2 cellular contexts compared by ENCODE assay signal in the genomic region with DNA sequence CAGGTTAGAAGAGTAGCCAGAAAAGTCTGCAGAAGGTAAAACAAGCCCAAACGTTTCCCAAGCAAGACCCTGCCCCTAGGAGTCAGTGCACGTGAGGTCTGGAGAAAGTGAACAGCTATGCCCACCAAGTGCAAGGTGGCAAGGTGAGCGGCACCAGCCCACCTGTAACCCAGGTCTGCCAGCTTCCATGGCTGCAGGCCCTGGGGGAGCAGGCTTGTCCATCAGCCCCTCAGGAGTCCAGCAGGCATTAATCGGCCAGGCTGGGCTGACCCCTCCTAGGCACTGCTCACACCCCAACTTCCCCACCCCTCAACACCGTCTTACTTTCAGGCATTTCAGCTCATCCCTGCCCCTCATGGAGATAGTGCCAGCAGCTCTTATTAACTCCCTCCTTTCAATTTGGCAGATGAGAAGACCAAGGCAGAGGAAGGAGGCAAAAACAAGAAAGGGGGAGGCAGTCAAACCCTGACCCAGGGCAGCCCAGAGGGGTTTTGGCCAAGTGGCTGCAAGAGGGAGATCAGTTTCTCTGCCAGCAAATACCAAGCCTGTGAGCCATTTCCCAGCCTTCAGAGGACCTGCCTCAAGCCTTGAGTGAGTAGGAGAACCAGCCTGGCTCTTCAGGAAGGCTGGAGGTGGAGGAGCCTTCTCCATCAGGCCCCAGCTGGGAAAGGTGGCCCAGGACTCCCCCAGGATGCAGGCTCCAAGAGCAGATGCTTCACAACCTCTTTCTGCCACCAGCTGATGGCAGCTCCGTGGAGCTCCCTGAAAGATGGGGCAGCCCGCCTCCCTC.
TF ChIP-seq lines count a peak whose summit lies in the region.

No MANE protein-coding gene starts in this region.

TF ChIP-seq in SK-N-SH treated with all-trans-retinoic acid at 6 μM for 48 hours, 23 proteins besides CTCF, POLR2A, EP300 and RAD21 (continued from another document):
- TF ChIP-seq, protein P1, sequence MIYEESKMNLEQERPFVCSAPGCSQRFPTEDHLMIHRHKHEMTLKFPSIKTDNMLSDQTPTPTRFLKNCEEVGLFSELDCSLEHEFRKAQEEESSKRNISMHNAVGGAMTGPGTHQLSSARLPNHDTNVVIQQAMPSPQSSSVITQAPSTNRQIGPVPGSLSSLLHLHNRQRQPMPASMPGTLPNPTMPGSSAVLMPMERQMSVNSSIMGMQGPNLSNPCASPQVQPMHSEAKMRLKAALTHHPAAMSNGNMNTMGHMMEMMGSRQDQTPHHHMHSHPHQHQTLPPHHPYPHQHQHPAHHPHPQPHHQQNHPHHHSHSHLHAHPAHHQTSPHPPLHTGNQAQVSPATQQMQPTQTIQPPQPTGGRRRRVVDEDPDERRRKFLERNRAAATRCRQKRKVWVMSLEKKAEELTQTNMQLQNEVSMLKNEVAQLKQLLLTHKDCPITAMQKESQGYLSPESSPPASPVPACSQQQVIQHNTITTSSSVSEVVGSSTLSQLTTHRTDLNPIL (CRISPR knock-in tag; IDR thresholded peaks at IDR 0.05; ENCODE audit: low read depth), result no peak
- no peak for TF ChIP-seq SNAI2 (CRISPR knock-in tag; IDR thresholded peaks at IDR 0.05)
- no peak for TF ChIP-seq CSDC2 (CRISPR knock-in tag; IDR thresholded peaks at IDR 0.05)
- no peak for TF ChIP-seq RARB (CRISPR knock-in tag; IDR thresholded peaks at IDR 0.05)
- no peak for TF ChIP-seq ZC3H10 (CRISPR knock-in tag; IDR thresholded peaks at IDR 0.05)
- TF ChIP-seq BACH2 (CRISPR knock-in tag; IDR thresholded peaks at IDR 0.05; ENCODE audit: borderline replicate concordance), result no peak

TF ChIP-seq in SK-N-SH, 30 proteins besides CTCF, POLR2A, EP300 and RAD21 (continued from another document):
- TF ChIP-seq, protein P2, sequence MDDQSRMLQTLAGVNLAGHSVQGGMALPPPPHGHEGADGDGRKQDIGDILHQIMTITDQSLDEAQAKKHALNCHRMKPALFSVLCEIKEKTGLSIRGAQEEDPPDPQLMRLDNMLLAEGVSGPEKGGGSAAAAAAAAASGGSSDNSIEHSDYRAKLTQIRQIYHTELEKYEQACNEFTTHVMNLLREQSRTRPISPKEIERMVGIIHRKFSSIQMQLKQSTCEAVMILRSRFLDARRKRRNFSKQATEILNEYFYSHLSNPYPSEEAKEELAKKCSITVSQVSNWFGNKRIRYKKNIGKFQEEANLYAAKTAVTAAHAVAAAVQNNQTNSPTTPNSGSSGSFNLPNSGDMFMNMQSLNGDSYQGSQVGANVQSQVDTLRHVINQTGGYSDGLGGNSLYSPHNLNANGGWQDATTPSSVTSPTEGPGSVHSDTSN (IDR thresholded peaks at IDR 0.05), result no peak
- TF ChIP-seq RXRA (IDR thresholded peaks at IDR 0.05; ENCODE audit: borderline replicate concordance, low read depth) (no peak), YY1 (IDR thresholded peaks at IDR 0.05; ENCODE audit: low read depth) (no peak), CHD2 (IDR thresholded peaks at IDR 0.05; ENCODE audit: low read length, partially characterized antibody) (no peak), EZH2phosphoT487 (IDR thresholded peaks at IDR 0.05; ENCODE audit: borderline replicate concordance, low read depth) (no peak), SMC3 (IDR thresholded peaks at IDR 0.05; ENCODE audit: low read depth, low read length) (no peak), MEF2A (IDR thresholded peaks at IDR 0.05; ENCODE audit: borderline replicate concordance, low read depth) (no peak), MXI1 (IDR thresholded peaks at IDR 0.05; ENCODE audit: low read depth, low read length) (no peak), TEAD4 (IDR thresholded peaks at IDR 0.05; ENCODE audit: borderline replicate concordance, insufficient read depth) (no peak), ELF1 (IDR thresholded peaks at IDR 0.05) (no peak), TAF1 (IDR thresholded peaks at IDR 0.05; ENCODE audit: borderline replicate concordance, low read depth, low read length) (no peak)
- TF ChIP-seq, protein P3, sequence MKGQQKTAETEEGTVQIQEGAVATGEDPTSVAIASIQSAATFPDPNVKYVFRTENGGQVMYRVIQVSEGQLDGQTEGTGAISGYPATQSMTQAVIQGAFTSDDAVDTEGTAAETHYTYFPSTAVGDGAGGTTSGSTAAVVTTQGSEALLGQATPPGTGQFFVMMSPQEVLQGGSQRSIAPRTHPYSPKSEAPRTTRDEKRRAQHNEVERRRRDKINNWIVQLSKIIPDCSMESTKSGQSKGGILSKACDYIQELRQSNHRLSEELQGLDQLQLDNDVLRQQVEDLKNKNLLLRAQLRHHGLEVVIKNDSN (IDR thresholded peaks at IDR 0.05; ENCODE audit: borderline replicate concordance, low read depth), result no peak
